22 cellular contexts compared by ENCODE assay signal in genomic region chr21:34612557-34612956, GRCh38. TPM values are rescaled to one million over a fixed set of nuclear protein-coding genes. Genes with fewer than 3 reads are reported as not detected.
A peak's percentile ranks its signal among the peaks of the same experiment; 100 is the strongest.
DNase-seq lines count a peak whose midpoint lies in the region; ATAC-seq and TF ChIP-seq lines count a peak whose summit lies in the region.
"Had no signal": no experiment of that assay in that cellular context is flagged by ENCODE, and none has a peak within 500 bp of the region (broad histone marks: within the 10 kb centered on the region; RNA-seq: fewer than 3 reads in every experiment).

No MANE protein-coding gene starts in this region.

- H3K27me3 Mint-ChIP-seq in Calu3 (ENCODE audit: unreplicated experiment): peaks cover 26% of the 10 kb centered on the region
- H3K27me3 Mint-ChIP-seq: activated B cell treated with CpG ODN at 0.5 μM for 24 hours; memory B cell; naive thymus-derived CD8-positive, alpha-beta T cell had no signal

- TF ChIP-seq CTCF in GM10266 (IDR thresholded peaks at IDR 0.05; ENCODE audit: control insufficient read depth, insufficient read depth, low read depth, missing control alignments): no peak
- no peak for TF ChIP-seq CTCF in Calu3 (IDR thresholded peaks at IDR 0.05; ENCODE audit: unreplicated experiment)

- DNase-seq in NCI-H146 (lab: John Stamatoyannopoulos, UW) (peak; percentile 61), NCI-H146 treated with DMSO at 0.1 percent for 48 hours (lab: John Stamatoyannopoulos, UW; ENCODE audit: unreplicated experiment) (no peak), GM10266 (ENCODE audit: extremely low spot score) (peak; percentile 29), UCSD-AML1 (lab: John Stamatoyannopoulos, UW; ENCODE audit: unreplicated experiment) (peak; percentile 40), midbrain (lab: John Stamatoyannopoulos, UW) (peak; percentile 27), retina (no peak), Calu3 (no peak)
- DNase-seq: 8988T; activated B cell treated with CpG ODN at 0.5 μM for 24 hours; activated CD4-positive, alpha-beta memory T cell treated with anti-CD3 and anti-CD28 coated beads, Interleukin-2, amount 10 ng/mL, durations not matched to agents 7 days and 5 days; activated naive CD4-positive, alpha-beta T cell treated with anti-CD3 and anti-CD28 coated beads for 36 hours; activated T-cell treated with anti-CD3 and anti-CD28 coated beads, Interleukin-2, amount 50 U/mL, for 4 hours; IMR-90; naive thymus-derived CD8-positive, alpha-beta T cell; NCI-H2081; NCI-H774; psoas muscle; stimulated activated CD8-positive, alpha-beta memory T cell treated with anti-CD3 and anti-CD28 coated beads, Interleukin-4, amount 100 ng/mL, for 48 hours; T-helper 2 cell had no signal

- ATAC-seq in GM18907 (IDR thresholded peaks at IDR 0.05; ENCODE audit: unreplicated experiment): no peak
- ATAC-seq: activated T-cell treated with anti-CD3 and anti-CD28 coated beads, Interleukin-2, amount 50 U/mL, for 4 hours; naive thymus-derived CD8-positive, alpha-beta T cell; psoas muscle had no signal

- CTCF ChIA-PET in Calu3 (lab: Charles Lee): interaction anchor here (1.5 kb wide), 1 partner anchor 10 kb away, joined by 3 read pairs; no protein-coding TSS in a partner anchor

- no peak overlapping the region for H3K27ac Mint-ChIP-seq in Calu3 (ENCODE audit: unreplicated experiment)
- H3K27ac Mint-ChIP-seq: activated B cell treated with CpG ODN at 0.5 μM for 24 hours; activated naive CD4-positive, alpha-beta T cell treated with anti-CD3 and anti-CD28 coated beads for 36 hours; memory B cell had no signal

- no peak overlapping the region for H3K4me3 Mint-ChIP-seq in Calu3 (ENCODE audit: low read depth, unreplicated experiment)
- H3K4me3 Mint-ChIP-seq: activated CD4-positive, alpha-beta memory T cell treated with anti-CD3 and anti-CD28 coated beads, Interleukin-2, amount 10 ng/mL, durations not matched to agents 7 days and 5 days; activated naive CD4-positive, alpha-beta T cell treated with anti-CD3 and anti-CD28 coated beads for 36 hours; activated T-cell treated with anti-CD3 and anti-CD28 coated beads, Interleukin-2, amount 50 U/mL, for 4 hours; memory B cell had no signal

- H3K9me3 Mint-ChIP-seq in Calu3 (ENCODE audit: low read depth, unreplicated experiment): no peaks in the 10 kb centered on the region
- H3K9me3 Mint-ChIP-seq: activated B cell treated with CpG ODN at 0.5 μM for 24 hours; activated CD4-positive, alpha-beta memory T cell treated with anti-CD3 and anti-CD28 coated beads, Interleukin-2, amount 10 ng/mL, durations not matched to agents 7 days and 5 days; activated naive CD4-positive, alpha-beta T cell treated with anti-CD3 and anti-CD28 coated beads for 36 hours; activated T-cell treated with anti-CD3 and anti-CD28 coated beads, Interleukin-2, amount 50 U/mL, for 4 hours; memory B cell; naive thymus-derived CD8-positive, alpha-beta T cell had no signal

- no peaks in the 10 kb centered on the region for H3K4me1 Mint-ChIP-seq in Calu3 (ENCODE audit: low read depth, unreplicated experiment)

- BruUV-seq in Calu3 (replicated peaks; lab: Mats Ljungman, UMichigan): no TSS peak

- intact Hi-C loops in Calu3 (cut with micrococcal nuclease; ENCODE audit: unreplicated experiment): no loop called here

- H3K36me3 Mint-ChIP-seq in Calu3 (ENCODE audit: insufficient read depth, unreplicated experiment): peaks cover 15% of the 10 kb centered on the region
- H3K36me3 Mint-ChIP-seq: memory B cell; naive thymus-derived CD8-positive, alpha-beta T cell had no signal

RNA-seq across cellular contexts. Expression of gene RCAN1, which starts 2.4 kb away (rescaled TPM):
- 25.4 and 25.7 TPM in 2 replicates for total RNA-seq in Calu3 (2022)

RNA-seq across cellular contexts. Expression of gene CLIC6, which starts 56.2 kb away (rescaled TPM):
- 0.24 and 0.42 TPM in 2 replicates for total RNA-seq in Calu3 (2022)
- total RNA-seq: activated B cell treated with CpG ODN at 0.5 μM for 24 hours, IMR-90, SK-MEL-5 had no signal

Comparison
In these comparisons a context has a peak if more than half of its experiments do, and no peak if none do; other contexts are left out.
1. DNase-seq: peak in NCI-H146 (single experiment), GM10266 (single experiment), UCSD-AML1 (single experiment) and midbrain (single experiment); none in NCI-H146 treated with DMSO at 0.1 percent for 48 hours (single experiment), retina (single experiment) and Calu3 (single experiment).